Comparison of ENCODE assay signal across 15 cellular contexts in the genomic region with DNA sequence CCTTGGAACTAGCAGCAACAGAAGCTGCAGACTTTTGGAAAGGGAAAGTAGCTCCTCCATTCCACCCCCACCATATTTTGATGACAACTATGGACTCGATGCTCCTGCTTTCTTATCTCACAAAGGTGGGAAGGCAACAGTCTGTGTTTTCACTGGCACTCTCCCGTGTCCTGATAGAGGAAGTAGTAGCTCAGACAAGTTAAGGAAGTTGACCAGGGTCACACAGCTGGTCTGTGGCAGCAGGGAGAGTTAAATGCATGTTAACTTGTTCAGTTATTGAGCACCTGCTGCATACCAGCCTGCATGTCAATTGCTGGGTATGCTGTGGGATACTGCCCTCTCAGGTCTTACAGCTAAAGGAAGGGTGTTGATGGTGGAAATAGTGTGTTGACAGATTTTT. TPM values are rescaled to one million over a fixed set of nuclear protein-coding genes. Genes with fewer than 3 reads are reported as not detected.
DNase-seq lines count a peak whose midpoint lies in the region; ATAC-seq, FAIRE-seq and TF ChIP-seq lines count a peak whose summit lies in the region.
"Had no signal": no experiment of that assay in that cellular context is flagged by ENCODE, and none has a peak within 500 bp of the region (broad histone marks: within the 10 kb centered on the region; RNA-seq: fewer than 3 reads in every experiment).

No MANE protein-coding gene starts in this region.

- no peaks in the 10 kb centered on the region for H4K20me1 ChIP-seq in endothelial cell of umbilical vein (replicated peaks; ENCODE audit: control insufficient read depth, extremely low read depth, insufficient read depth, low read length)

- no peaks in the 10 kb centered on the region for H3K79me2 ChIP-seq in endothelial cell of umbilical vein (ENCODE audit: control insufficient read depth, insufficient read depth, low read length)

- BruUV-seq in endothelial cell of umbilical vein (replicated peaks; lab: Mats Ljungman, UMichigan): no TSS peak

- POLR2A ChIA-PET in endothelial cell of umbilical vein (lab: Charles Lee): no interaction called here

- H3K4me3 ChIP-seq in endothelial cell of umbilical vein (replicated peaks in 1 of 3; ENCODE audit: insufficient read depth in 1 of 3, low read depth in 1 of 3, low read length in 3 of 3): no peak overlapping the region
- no peak overlapping the region for H3K4me3 ChIP-seq in brain microvascular endothelial cell (ENCODE audit: low read depth, low read length)
- no peak overlapping the region for H3K4me3 ChIP-seq in thyroid gland (replicated peaks in 1 of 3)
- H3K4me3 ChIP-seq: SJCRH30 had no signal

- CTCF ChIA-PET in endothelial cell of umbilical vein (lab: Charles Lee): interaction anchor here (0.8 to 1.9 kb wide), 10 partner anchors 10 to 301 kb away, joined by 3 to 8 read pairs (median 4); no protein-coding TSS in a partner anchor

- H3K9me3 ChIP-seq in endothelial cell of umbilical vein (replicated peaks; ENCODE audit: control insufficient read depth, insufficient read depth, low read length) (no peaks in the 10 kb centered on the region), thyroid gland (no peaks in the 10 kb centered on the region)
- H3K9me3 ChIP-seq: SJCRH30 had no signal

- no peak overlapping the region for H3K9ac ChIP-seq in endothelial cell of umbilical vein (replicated peaks; ENCODE audit: extremely low read depth, insufficient read depth, low read length)

- H3K27ac Mint-ChIP-seq in stimulated activated naive CD8-positive, alpha-beta T cell treated with anti-CD3 and anti-CD28 coated beads, Interleukin-15, Interleukin-2, amounts not matched to agents 100 ng/mL and 50 ng/mL, for 24 hours: peak overlapping the region; percentile 71

- peaks cover 84% of the 10 kb centered on the region for H3K4me1 Mint-ChIP-seq in stimulated activated naive CD8-positive, alpha-beta T cell treated with anti-CD3 and anti-CD28 coated beads, Interleukin-15, Interleukin-2, amounts not matched to agents 100 ng/mL and 50 ng/mL, for 24 hours (ENCODE audit: low read depth)

- no peaks in the 10 kb centered on the region for H3K9me1 ChIP-seq in endothelial cell of umbilical vein (replicated peaks; ENCODE audit: control insufficient read depth, extremely low read depth, insufficient read depth, low read length)

- H3K4me3 Mint-ChIP-seq in stimulated activated naive CD8-positive, alpha-beta T cell treated with anti-CD3 and anti-CD28 coated beads, Interleukin-15, Interleukin-2, amounts not matched to agents 100 ng/mL and 50 ng/mL, for 24 hours: peak overlapping the region; percentile 18

- dilution Hi-C loops in endothelial cell of umbilical vein (cut with MboI; ENCODE audit: extremely low pct_ligation_motif_present, low sequenced_read_pairs): no loop called here

- no peaks in the 10 kb centered on the region for H3K9me3 Mint-ChIP-seq in stimulated activated naive CD8-positive, alpha-beta T cell treated with anti-CD3 and anti-CD28 coated beads, Interleukin-15, Interleukin-2, amounts not matched to agents 100 ng/mL and 50 ng/mL, for 24 hours

- H2AFZ ChIP-seq in endothelial cell of umbilical vein (ENCODE audit: low read depth, low read length): no peak overlapping the region

- H3K36me3 ChIP-seq in endothelial cell of umbilical vein (ENCODE audit: control insufficient read depth in 2 of 2, extremely low read depth in 1 of 2, insufficient read depth in 2 of 2, low read length in 2 of 2): no peaks in the 10 kb centered on the region
- no peaks in the 10 kb centered on the region for H3K36me3 ChIP-seq in brain microvascular endothelial cell (replicated peaks)
- H3K36me3 ChIP-seq in thyroid gland: no peaks in the 10 kb centered on the region
- H3K36me3 ChIP-seq: SJCRH30 had no signal

- in situ Hi-C loops in brain microvascular endothelial cell (cut with HindIII; ENCODE audit: low pct_ligation_motif_present, low sequenced_read_pairs): no loop called here

- H3K4me1 ChIP-seq in endothelial cell of umbilical vein (ENCODE audit: control insufficient read depth, extremely low read depth, insufficient read depth, low read length) (peaks cover 35% of the 10 kb centered on the region), thyroid gland (peaks cover 0 to 3% of the 10 kb centered on the region in 2 donors)

- no peak for ATAC-seq in stimulated activated naive CD8-positive, alpha-beta T cell treated with anti-CD3 and anti-CD28 coated beads, Interleukin-15, Interleukin-2, amounts not matched to agents 100 U/mL and 50 U/mL, for 24 hours

- no peak overlapping the region for H3K4me2 ChIP-seq in endothelial cell of umbilical vein (ENCODE audit: insufficient read depth, low read length)

- intact Hi-C loops in endothelial cell of umbilical vein (cut with micrococcal nuclease) (no loop called here), thyroid gland (cut with DNase I) (no loop called here)

- TF ChIP-seq POLR2A in endothelial cell of umbilical vein (IDR thresholded peaks at IDR 0.05; ENCODE audit: low read depth, low read length) (no peak), erythroblast (IDR thresholded peaks at IDR 0.05; ENCODE audit: low read length) (no peak), thyroid gland (IDR thresholded peaks at IDR 0.05) (no peak)

- peaks cover 4% of the 10 kb centered on the region for H3K36me3 Mint-ChIP-seq in stimulated activated naive CD8-positive, alpha-beta T cell treated with anti-CD3 and anti-CD28 coated beads, Interleukin-15, Interleukin-2, amounts not matched to agents 100 ng/mL and 50 ng/mL, for 24 hours (ENCODE audit: low read depth)

- no peak overlapping the region for H3K27ac ChIP-seq in endothelial cell of umbilical vein (ENCODE audit: insufficient read depth, low read depth, low read length)
- no peak overlapping the region for H3K27ac ChIP-seq in brain microvascular endothelial cell
- no peak overlapping the region for H3K27ac ChIP-seq in thyroid gland
- H3K27ac ChIP-seq: SJCRH30 had no signal

- peak; percentile 43 for FAIRE-seq in endothelial cell of umbilical vein (lab: Jason Lieb, UNC)

- 37 to 65% methylated on average over 2 of the region's 2 CpGs for WGBS in thyroid gland, 2 donors

- no peak for TF ChIP-seq CTCF in endothelial cell of umbilical vein (IDR thresholded peaks at IDR 0.05; ENCODE audit: extremely low read depth in 1 of 2, insufficient read depth in 1 of 2, low read depth in 1 of 2, low read length in 2 of 2)
- TF ChIP-seq CTCF in brain microvascular endothelial cell (IDR thresholded peaks at IDR 0.05; ENCODE audit: low read depth, low read length, missing control alignments): no peak
- no peak for TF ChIP-seq CTCF in thyroid gland (IDR thresholded peaks at IDR 0.05)

- H3K27me3 ChIP-seq in endothelial cell of umbilical vein (ENCODE audit: control insufficient read depth in 2 of 2, insufficient read depth in 2 of 2, low read length in 2 of 2) (no peaks in the 10 kb centered on the region), brain microvascular endothelial cell (replicated peaks) (no peaks in the 10 kb centered on the region), thyroid gland (no peaks in the 10 kb centered on the region)
- H3K27me3 ChIP-seq: SJCRH30 had no signal

- H3K27me3 Mint-ChIP-seq in stimulated activated naive CD8-positive, alpha-beta T cell treated with anti-CD3 and anti-CD28 coated beads, Interleukin-15, Interleukin-2, amounts not matched to agents 100 ng/mL and 50 ng/mL, for 24 hours: no peaks in the 10 kb centered on the region

- no peak for DNase-seq in stimulated activated naive CD8-positive, alpha-beta T cell treated with anti-CD3 and anti-CD28 coated beads, Interleukin-15, Interleukin-2, amounts not matched to agents 100 U/mL and 50 U/mL, for 24 hours
- DNase-seq in SIG-M5 (lab: John Stamatoyannopoulos, UW): peak; percentile 34
- no peak for DNase-seq in endothelial cell of umbilical vein (ENCODE audit: low read depth, low spot score)
- DNase-seq in brain microvascular endothelial cell: no peak
- DNase-seq in NCI-H226: no peak
- no peak for DNase-seq in erythroblast (lab: John Stamatoyannopoulos, UW)
- no peak for DNase-seq in thyroid gland
- DNase-seq: activated CD4-positive, alpha-beta T cell treated with anti-CD3 and anti-CD28 coated beads for 1 hour; GDM1; NCI-H1417; NCI-H526; nucleus accumbens; SJCRH30; stimulated activated CD4-positive, alpha-beta T cell treated with anti-CD3 and anti-CD28 coated beads, Interleukin-12 subunit alpha, Interleukin-12 subunit beta, amount 100 ng/mL, for 4 hours had no signal

TF ChIP-seq in endothelial cell of umbilical vein, 7 proteins besides CTCF, POLR2A, EP300 and RAD21:
- TF ChIP-seq JUN (IDR thresholded peaks at IDR 0.05; ENCODE audit: borderline replicate concordance, insufficient read depth, insufficient read length, low read depth) (no peak), POLR2AphosphoS5 (IDR thresholded peaks at IDR 0.05; ENCODE audit: insufficient read depth, low read depth, low read length) (no peak), FOS (IDR thresholded peaks at IDR 0.05; ENCODE audit: borderline replicate concordance, insufficient read depth, low read length) (no peak), EZH2 (IDR thresholded peaks at IDR 0.05; ENCODE audit: borderline replicate concordance, low read depth, low read length, severe bottlenecking) (no peak), GATA2 (IDR thresholded peaks at IDR 0.05; ENCODE audit: insufficient read depth, insufficient read length, low read depth, low read length) (no peak), MYC (IDR thresholded peaks at IDR 0.05; ENCODE audit: low read depth, low read length) (no peak)
- TF ChIP-seq, protein P1, sequence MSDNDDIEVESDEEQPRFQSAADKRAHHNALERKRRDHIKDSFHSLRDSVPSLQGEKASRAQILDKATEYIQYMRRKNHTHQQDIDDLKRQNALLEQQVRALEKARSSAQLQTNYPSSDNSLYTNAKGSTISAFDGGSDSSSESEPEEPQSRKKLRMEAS (IDR thresholded peaks at IDR 0.05; ENCODE audit: insufficient read depth, insufficient read length): no peak

RNA-seq across cellular contexts. Expression of a gene that starts 33.2 kb away (rescaled TPM):
- total RNA-seq in endothelial cell of umbilical vein: 40.3 and 57.4 TPM in 2 replicates
- 31.9 and 57.9 TPM in 2 replicates for polyA plus RNA-seq in endothelial cell of umbilical vein
- 40.4 and 45.0 TPM in 2 replicates for polyA plus RNA-seq in endothelial cell of umbilical vein (2011; cell fraction: cytosol; rRNA removed)
- polyA plus RNA-seq in endothelial cell of umbilical vein (2011; cell fraction: nucleus; rRNA removed): 232 and 244 TPM in 2 replicates
- 77.7 and 85.4 TPM in 2 replicates for polyA plus RNA-seq in endothelial cell of umbilical vein (2012)
- 50.2 and 58.1 TPM in 2 replicates for polyA minus RNA-seq in endothelial cell of umbilical vein
- polyA minus RNA-seq in endothelial cell of umbilical vein (2011; cell fraction: cytosol; rRNA and poly(A)+ RNA removed): 14.3 TPM
- 117 and 162 TPM in 2 replicates for polyA minus RNA-seq in endothelial cell of umbilical vein (2011; cell fraction: nucleus; rRNA and poly(A)+ RNA removed)
- 10 to 100 TPM; 13.1 to 28.5 (median 20.2) TPM for total RNA-seq in thyroid gland
